Comparison of ENCODE assay signal across 1 cellular context in genomic region chr5:52661903-52662302, GRCh38.
TF ChIP-seq lines count a peak whose summit lies in the region.

No MANE protein-coding gene starts in this region.

TF ChIP-seq in IMR-90, 13 proteins besides CTCF, POLR2A, EP300 and RAD21:
- TF ChIP-seq MAFK (IDR thresholded peaks at IDR 0.05; ENCODE audit: low read depth, low read length): no peak
- no peak for TF ChIP-seq NFE2L2 (IDR thresholded peaks at IDR 0.05; ENCODE audit: low read depth, low read length)
- TF ChIP-seq MAZ (IDR thresholded peaks at IDR 0.05; ENCODE audit: borderline replicate concordance, low read depth, low read length): no peak
- TF ChIP-seq RCOR1 (IDR thresholded peaks at IDR 0.05; ENCODE audit: insufficient replicate concordance, low read length): no peak
- no peak for TF ChIP-seq MXI1 (IDR thresholded peaks at IDR 0.05; ENCODE audit: borderline replicate concordance, low read depth, low read length)
- no peak for TF ChIP-seq RFX5 (IDR thresholded peaks at IDR 0.05; ENCODE audit: low read depth, low read length)
- no peak for TF ChIP-seq FOS (IDR thresholded peaks at IDR 0.05; ENCODE audit: low read depth, low read length)
- no peak for TF ChIP-seq USF2 (IDR thresholded peaks at IDR 0.05; ENCODE audit: low read depth, low read length)
- TF ChIP-seq CEBPB (IDR thresholded peaks at IDR 0.05; ENCODE audit: low read depth, low read length): no peak
- TF ChIP-seq CHD1 (IDR thresholded peaks at IDR 0.05; ENCODE audit: low read depth, low read length): no peak
- TF ChIP-seq SMC3 (IDR thresholded peaks at IDR 0.05; ENCODE audit: low read depth, low read length): no peak
- TF ChIP-seq ELK1 (IDR thresholded peaks at IDR 0.05; ENCODE audit: borderline replicate concordance, low read depth, low read length): no peak
- no peak for TF ChIP-seq BHLHE40 (IDR thresholded peaks at IDR 0.05; ENCODE audit: low read depth, low read length)
TF ChIP-seq in IMR-90: peak in this region for 0.
